ENCODE assay signal across 12 cellular contexts in genomic region chr2:70520825-70521224, GRCh38.
"Had no signal": no experiment of that assay in that cellular context is flagged by ENCODE, and none has a peak within 500 bp of the region (broad histone marks: within the 10 kb centered on the region; RNA-seq: fewer than 3 reads in every experiment).

No MANE protein-coding gene starts in this region.

- H3K27ac ChIP-seq: lower lobe of right lung, parathyroid adenoma, thoracic aorta had no signal

- H3K9ac ChIP-seq: parathyroid adenoma had no signal

- H3K36me3 ChIP-seq: lower lobe of right lung, thoracic aorta had no signal

- H2AFZ ChIP-seq: parathyroid adenoma had no signal

- DNase-seq: activated CD4-positive, alpha-beta T cell treated with anti-CD3 and anti-CD28 coated beads, Interleukin-2, amount 10 ng/mL, durations not matched to agents 7 days and 5 days; activated CD4-positive, CD25-positive, alpha-beta regulatory T cell; activated CD8-positive, alpha-beta memory T cell treated with anti-CD3 and anti-CD28 coated beads, Interleukin-2, amount 50 U/mL, for 48 hours; activated gamma-delta T cell; activated T-cell treated with anti-CD3 and anti-CD28 coated beads, Interleukin-2, amount 50 U/mL, for 72 hours; caudate nucleus; foreskin fibroblast; lower lobe of right lung; stimulated activated CD4-positive, alpha-beta T cell treated with anti-CD3 and anti-CD28 coated beads, Interleukin-12 subunit alpha, Interleukin-12 subunit beta, amount 100 ng/mL, for 4 hours; stimulated activated CD4-positive, alpha-beta T cell treated with anti-CD3 and anti-CD28 coated beads, Interleukin-2, amount 100 ng/mL, for 24 hours had no signal

- H3K4me3 ChIP-seq: lower lobe of right lung, thoracic aorta had no signal

- H3K9me3 ChIP-seq: lower lobe of right lung, thoracic aorta had no signal
